Comparison of ENCODE assay signal across 8 cellular contexts in the genomic region with DNA sequence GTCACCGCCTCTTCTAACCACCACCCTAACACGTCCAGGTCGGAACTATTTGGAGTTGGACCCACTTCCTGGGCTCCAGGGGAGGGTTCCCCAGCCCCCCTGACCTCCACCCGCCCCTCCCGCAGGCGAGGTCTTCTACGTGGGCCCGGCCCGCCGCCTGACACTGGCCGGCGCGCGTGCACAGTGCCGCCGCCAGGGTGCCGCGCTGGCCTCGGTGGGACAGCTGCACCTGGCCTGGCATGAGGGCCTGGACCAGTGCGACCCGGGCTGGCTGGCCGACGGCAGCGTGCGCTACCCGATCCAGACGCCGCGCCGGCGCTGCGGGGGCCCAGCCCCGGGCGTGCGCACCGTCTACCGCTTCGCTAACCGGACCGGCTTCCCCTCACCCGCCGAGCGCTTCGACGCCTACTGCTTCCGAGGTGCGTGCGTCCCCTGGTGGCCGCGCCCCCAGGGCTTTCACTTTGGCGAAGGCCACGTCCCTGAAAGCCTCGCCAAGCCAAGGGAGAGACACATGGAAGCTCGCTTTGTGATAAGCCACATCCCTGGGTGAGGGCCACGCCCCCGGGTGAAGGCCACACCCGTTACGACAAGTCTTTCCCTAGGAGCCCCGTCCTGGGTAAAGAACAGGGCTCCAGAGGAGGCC. TPM values are rescaled to one million over a fixed set of nuclear protein-coding genes. Genes with fewer than 3 reads are reported as not detected.
DNase-seq lines count a peak whose midpoint lies in the region; ATAC-seq, FAIRE-seq and TF ChIP-seq lines count a peak whose summit lies in the region.

No MANE protein-coding gene starts in this region.

- H4K91ac ChIP-seq in H1 (replicated peaks; ENCODE audit: insufficient read length, low read length) = no peak overlapping the region

- TF ChIP-seq CTCF in 22Rv1 (IDR thresholded peaks at IDR 0.05) (peak; percentile 89), H1 (IDR thresholded peaks at IDR 0.05; ENCODE audit: control extremely low read depth in 1 of 3, insufficient read depth in 1 of 3, low read depth in 1 of 3, low read length in 3 of 3) (peak; percentile 76 to 78 (median 76))
- TF ChIP-seq CTCF in activated CD8-positive, alpha-beta T cell treated with anti-CD3 and anti-CD28 coated beads for 36 hours (IDR thresholded peaks at IDR 0.05) = peak; percentile 72

- no peak overlapping the region for H3K56ac ChIP-seq in H1 (replicated peaks; ENCODE audit: insufficient read length, low read depth, low read length)

- no peak overlapping the region for H2BK5ac ChIP-seq in H1 (ENCODE audit: low read depth, low read length)

- H3K27ac Mint-ChIP-seq in activated CD8-positive, alpha-beta T cell treated with anti-CD3 and anti-CD28 coated beads for 36 hours = no peak overlapping the region

- H3K4ac ChIP-seq in H1 (replicated peaks; ENCODE audit: insufficient read length, low read depth, low read length) = no peak overlapping the region

- H4K8ac ChIP-seq in H1 (ENCODE audit: extremely low read depth, insufficient read depth, low read length) = peak overlapping the region; percentile 76

- H3K4me1 Mint-ChIP-seq in activated CD8-positive, alpha-beta T cell treated with anti-CD3 and anti-CD28 coated beads for 36 hours (ENCODE audit: low read depth) = peaks cover 2% of the 10 kb centered on the region

- H3K36me3 Mint-ChIP-seq in activated CD8-positive, alpha-beta T cell treated with anti-CD3 and anti-CD28 coated beads for 36 hours (ENCODE audit: low read depth) = no peaks in the 10 kb centered on the region

- no peaks in the 10 kb centered on the region for H3K36me3 ChIP-seq in H1 (ENCODE audit: control insufficient read depth in 2 of 4, insufficient read depth in 4 of 4, low read length in 3 of 4)
- no peaks in the 10 kb centered on the region for H3K36me3 ChIP-seq in mucosa of rectum (ENCODE audit: control insufficient read depth in 2 of 2, insufficient read depth in 2 of 2, low read length in 2 of 2)

- WGBS in H1 (ENCODE audit: extremely low coverage in 1 of 2, insufficient coverage in 1 of 2, insufficient read length in 1 of 2, insufficient replicate concordance in 2 of 2, low coverage in 1 of 2, low lambda C conversion rate in 2 of 2, missing lambda C conversion rate in 1 of 2), 2 experiments = 4% methylated on average over 50 of the region's 59 CpGs; no CpG with 5 or more reads in 1 of the 2 experiments

- FAIRE-seq in H1 (lab: Jason Lieb, UNC) = peak; percentile 45

- H3K9me3 ChIP-seq in H1 (ENCODE audit: insufficient read depth in 2 of 2, low read depth in 1 of 2, low read length in 1 of 2) (peaks cover 4 to 5% of the 10 kb centered on the region in 2 experiments; a peak in 2 of 4 replicates), mucosa of rectum (ENCODE audit: control insufficient read depth in 2 of 2, low read length in 2 of 2) (no peaks in the 10 kb centered on the region)

- H3K4me3 ChIP-seq in H1 (ENCODE audit: extremely low read depth in 1 of 4, insufficient read depth in 2 of 4, low read depth in 3 of 4, low read length in 4 of 4) (peak overlapping the region; percentile 17 to 59 (median 33)), mucosa of rectum (ENCODE audit: low read length in 2 of 2) (peak overlapping the region; percentile 41 to 43)

- intact Hi-C loops in activated CD8-positive, alpha-beta T cell treated with anti-CD3 and anti-CD28 coated beads for 36 hours (cut with micrococcal nuclease) = loop anchor here (5.0 kb wide), 1 partner anchor 78 kb away; no protein-coding TSS in a partner anchor

- H3K27me3 Mint-ChIP-seq in activated CD8-positive, alpha-beta T cell treated with anti-CD3 and anti-CD28 coated beads for 36 hours = peaks cover 10% of the 10 kb centered on the region

- H3K4me1 ChIP-seq in H1 (replicated peaks in 1 of 4; ENCODE audit: control insufficient read depth in 3 of 4, insufficient read depth in 4 of 4, low read length in 3 of 4) (peaks cover 0 to 7% (median 3%) of the 10 kb centered on the region in 4 experiments; a peak in 4 of 7 replicates), mucosa of rectum (ENCODE audit: control insufficient read depth in 2 of 2, insufficient read depth in 2 of 2, low read length in 2 of 2) (peaks cover 0 to 4% of the 10 kb centered on the region in 2 donors)

- ATAC-seq in GM19351 (IDR thresholded peaks at IDR 0.05; ENCODE audit: unreplicated experiment) (peak; percentile 63), HG02798 (IDR thresholded peaks at IDR 0.05; ENCODE audit: poor library complexity, unreplicated experiment) (no peak)
- ATAC-seq in activated CD8-positive, alpha-beta T cell treated with anti-CD3 and anti-CD28 coated beads for 36 hours = peak; percentile 91

- H2BK12ac ChIP-seq in H1 (ENCODE audit: low read depth, low read length) = no peak overlapping the region

- H3K27ac ChIP-seq in 22Rv1 = no peak overlapping the region
- H3K27ac ChIP-seq in H1 (ENCODE audit: low read depth, low read length) = no peak overlapping the region
- H3K27ac ChIP-seq in mucosa of rectum (ENCODE audit: low read depth in 2 of 2, low read length in 2 of 2) = no peak overlapping the region

- H3K23me2 ChIP-seq in H1 (ENCODE audit: low read depth, low read length) = peaks cover 5% of the 10 kb centered on the region; the same call in 1 of the 2 replicates

- peak; percentile 14 for DNase-seq in NCI-H345 treated with DMSO at 0.1 percent for 48 hours (lab: John Stamatoyannopoulos, UW; ENCODE audit: unreplicated experiment)
- peak; percentile 85 for DNase-seq in activated CD8-positive, alpha-beta T cell treated with anti-CD3 and anti-CD28 coated beads for 36 hours
- DNase-seq in H1 (ENCODE audit: low read depth in 1 of 2, low spot score in 2 of 2) = peak; percentile 73 to 91
- peak; percentile 39 for DNase-seq in stimulated activated CD8-positive, alpha-beta memory T cell treated with anti-CD3 and anti-CD28 coated beads, Interleukin-7, amount 100 ng/mL, for 24 hours (ENCODE audit: low read depth)

- no peak overlapping the region for H3K18ac ChIP-seq in H1 (ENCODE audit: extremely low read depth, low read length)

- H4K5ac ChIP-seq in H1 (ENCODE audit: insufficient read length, low read depth, low read length) = no peak overlapping the region

- no peak overlapping the region for H2BK15ac ChIP-seq in H1 (ENCODE audit: low read length)

- H3K4me3 Mint-ChIP-seq in activated CD8-positive, alpha-beta T cell treated with anti-CD3 and anti-CD28 coated beads for 36 hours = peak overlapping the region; percentile 56

- peaks cover 2 to 17% (median 11%) of the 10 kb centered on the region in 4 experiments for H3K27me3 ChIP-seq in H1 (replicated peaks in 1 of 4; ENCODE audit: control insufficient read depth in 3 of 4, extremely low read depth in 1 of 4, insufficient read depth in 3 of 4, low read length in 3 of 4)
- peaks cover 6 to 14% of the 10 kb centered on the region in 2 donors for H3K27me3 ChIP-seq in mucosa of rectum (ENCODE audit: control insufficient read depth in 2 of 2, insufficient read depth in 2 of 2, low read length in 2 of 2)

- H2BK20ac ChIP-seq in H1 (ENCODE audit: low read length) = no peak overlapping the region

- H3K14ac ChIP-seq in H1 (ENCODE audit: insufficient read length) = no peak overlapping the region

- no peaks in the 10 kb centered on the region for H3K79me1 ChIP-seq in H1 (ENCODE audit: low read depth, low read length)

- H2AFZ ChIP-seq in H1 (ENCODE audit: low read length) = peak overlapping the region; percentile 65; the same call in 1 of the 2 replicates

- no peak overlapping the region for H2BK120ac ChIP-seq in H1 (replicated peaks; ENCODE audit: low read depth, low read length)

- H3K9me3 Mint-ChIP-seq in activated CD8-positive, alpha-beta T cell treated with anti-CD3 and anti-CD28 coated beads for 36 hours = no peaks in the 10 kb centered on the region

- no peak for TF ChIP-seq POLR2A in H1 (IDR thresholded peaks at IDR 0.05; ENCODE audit: control extremely low read depth in 1 of 2, low read depth in 2 of 2, low read length in 2 of 2)

- no peak overlapping the region for H3K23ac ChIP-seq in H1 (ENCODE audit: insufficient read length)

- peak overlapping the region; percentile 42 to 73 for H3K4me2 ChIP-seq in H1 (ENCODE audit: insufficient read depth in 1 of 2, low read depth in 2 of 2, low read length in 2 of 2)

- peak; percentile 63 to 68 for TF ChIP-seq RAD21 in H1 (IDR thresholded peaks at IDR 0.05 in 1 of 2, conservative IDR thresholded peaks at IDR 0.05 in 1 of 2; ENCODE audit: low read depth in 2 of 2, low read length in 2 of 2)

- no peaks in the 10 kb centered on the region for H3K79me2 ChIP-seq in H1 (ENCODE audit: control insufficient read depth in 1 of 2, insufficient read depth in 2 of 2, low read length in 2 of 2)

- H4K20me1 ChIP-seq in H1 (replicated peaks in 1 of 2; ENCODE audit: control insufficient read depth in 1 of 2, insufficient read depth in 2 of 2, low read length in 2 of 2) = no peaks in the 10 kb centered on the region

- POLR2A ChIA-PET in activated CD8-positive, alpha-beta T cell treated with anti-CD3 and anti-CD28 coated beads for 36 hours (lab: Charles Lee) = interaction anchor here (0.7 to 1.3 kb wide), 3 partner anchors 23 to 32 kb away, joined by 3 to 4 read pairs (median 3); no protein-coding TSS in a partner anchor
- POLR2A ChIA-PET in H1 (lab: Charles Lee; ENCODE audit: partially characterized antibody) = interaction anchor here (0.9 to 2.1 kb wide), 7 partner anchors 9 to 161 kb away, joined by 3 to 10 read pairs (median 4); a partner anchor contains a TSS

- no peak for TF ChIP-seq EP300 in H1 (IDR thresholded peaks at IDR 0.05; ENCODE audit: borderline replicate concordance in 1 of 2, low read depth in 2 of 2, low read length in 2 of 2)

- no peak overlapping the region for H2AK5ac ChIP-seq in H1 (ENCODE audit: low read depth, low read length)

- H3K9ac ChIP-seq in H1 (replicated peaks in 1 of 4; ENCODE audit: extremely low read depth in 1 of 4, low read depth in 3 of 4, low read length in 3 of 4) (no peak overlapping the region; a peak in 1 of 7 replicates), mucosa of rectum (ENCODE audit: low read depth in 1 of 2, low read length in 2 of 2) (no peak overlapping the region)

- CTCF ChIA-PET in activated CD8-positive, alpha-beta T cell treated with anti-CD3 and anti-CD28 coated beads for 36 hours (lab: Charles Lee) = interaction anchor here (0.7 to 2.7 kb wide), 13 partner anchors 10 to 82 kb away, joined by 3 to 12 read pairs (median 4); a partner anchor contains a TSS
- CTCF ChIA-PET in H1 (lab: Charles Lee; ENCODE audit: partially characterized antibody) = interaction anchor here (0.8 to 2.5 kb wide), 22 partner anchors 9 to 389 kb away, joined by 3 to 20 read pairs (median 4); a partner anchor contains a TSS

RNA-seq across cellular contexts. Expression of a gene that starts 13.2 kb away (rescaled TPM):
- not detected for total RNA-seq in activated CD8-positive, alpha-beta T cell treated with anti-CD3 and anti-CD28 coated beads for 36 hours
- total RNA-seq in H1 (2021; fragmentation: NEBNext Ultra II Directional; extraction: Animal tissue kit (Norgen Biotek cat#: 25700)) = 2.7 and 2.8 TPM in 2 replicates
- 2.7 and 3.6 TPM in 2 replicates for polyA plus RNA-seq in H1 (2011; rRNA removed)
- 3.5 TPM for polyA plus RNA-seq in H1 (2011; cell fraction: cytosol; rRNA removed)
- polyA plus RNA-seq in H1 (2011; cell fraction: nucleus; rRNA removed) = 5.5 TPM
- 3.7 to 5.9 TPM (median 5.5 TPM) in 4 replicates for polyA plus RNA-seq in H1 (2012, experiment 1 of 2)
- 4.4 TPM for polyA plus RNA-seq in H1 (2012, experiment 2 of 2)
- polyA plus RNA-seq in H1 (2013, experiment 1 of 2) = 5.1 TPM
- polyA plus RNA-seq in H1 (2013, experiment 2 of 2) = 4.1 TPM
- polyA minus RNA-seq in H1 (2011; rRNA and poly(A)+ RNA removed) = 3.3 and 4.0 TPM in 2 replicates
- 2.9 TPM for polyA minus RNA-seq in H1 (2011; cell fraction: cytosol; rRNA and poly(A)+ RNA removed)
- polyA minus RNA-seq in H1 (2011; cell fraction: nucleus; rRNA and poly(A)+ RNA removed) = 3.4 TPM

RNA-seq across cellular contexts. Expression of a gene that starts 21.8 kb away (rescaled TPM):
- total RNA-seq in activated CD8-positive, alpha-beta T cell treated with anti-CD3 and anti-CD28 coated beads for 36 hours = 10 to 100 TPM; 37.8 to 40.0 TPM
- 20.5 and 24.9 TPM in 2 replicates for total RNA-seq in H1 (2021; fragmentation: NEBNext Ultra II Directional; extraction: Animal tissue kit (Norgen Biotek cat#: 25700))
- 16.4 TPM in 2 replicates for polyA plus RNA-seq in H1 (2011; rRNA removed)
- 20.5 TPM for polyA plus RNA-seq in H1 (2011; cell fraction: cytosol; rRNA removed)
- polyA plus RNA-seq in H1 (2011; cell fraction: nucleus; rRNA removed) = 26.2 TPM
- polyA plus RNA-seq in H1 (2012, experiment 1 of 2) = 18.7 to 25.9 TPM (median 23.8 TPM) in 4 replicates
- polyA plus RNA-seq in H1 (2012, experiment 2 of 2) = 27.7 TPM
- polyA plus RNA-seq in H1 (2013, experiment 1 of 2) = 13.6 TPM
- 13.5 TPM for polyA plus RNA-seq in H1 (2013, experiment 2 of 2)
- polyA minus RNA-seq in H1 (2011; rRNA and poly(A)+ RNA removed) = 11.5 and 12.5 TPM in 2 replicates
- polyA minus RNA-seq in H1 (2011; cell fraction: cytosol; rRNA and poly(A)+ RNA removed) = 4.9 TPM
- polyA minus RNA-seq in H1 (2011; cell fraction: nucleus; rRNA and poly(A)+ RNA removed) = 7.6 TPM

RNA-seq across cellular contexts. Expression of a gene that starts 32.9 kb away (rescaled TPM):
- total RNA-seq in activated CD8-positive, alpha-beta T cell treated with anti-CD3 and anti-CD28 coated beads for 36 hours = 10 to 100 TPM; 61.4 to 68.5 TPM
- total RNA-seq in H1 (2021; fragmentation: NEBNext Ultra II Directional; extraction: Animal tissue kit (Norgen Biotek cat#: 25700)) = 72.9 and 77.7 TPM in 2 replicates
- 87.5 and 105 TPM in 2 replicates for polyA plus RNA-seq in H1 (2011; rRNA removed)
- 84.1 TPM for polyA plus RNA-seq in H1 (2011; cell fraction: cytosol; rRNA removed)
- 140 TPM for polyA plus RNA-seq in H1 (2011; cell fraction: nucleus; rRNA removed)
- polyA plus RNA-seq in H1 (2012, experiment 1 of 2) = 71.3 to 123 TPM (median 104 TPM) in 4 replicates
- 156 TPM for polyA plus RNA-seq in H1 (2012, experiment 2 of 2)
- 97.6 TPM for polyA plus RNA-seq in H1 (2013, experiment 1 of 2)
- polyA plus RNA-seq in H1 (2013, experiment 2 of 2) = 103 TPM
- polyA minus RNA-seq in H1 (2011; rRNA and poly(A)+ RNA removed) = 29.0 and 36.8 TPM in 2 replicates
- polyA minus RNA-seq in H1 (2011; cell fraction: cytosol; rRNA and poly(A)+ RNA removed) = 32.7 TPM
- polyA minus RNA-seq in H1 (2011; cell fraction: nucleus; rRNA and poly(A)+ RNA removed) = 47.1 TPM

RNA-seq across cellular contexts. Expression of a gene that starts 33.0 kb away (rescaled TPM):
- 10 to 100 TPM; 20.8 to 22.2 TPM for total RNA-seq in activated CD8-positive, alpha-beta T cell treated with anti-CD3 and anti-CD28 coated beads for 36 hours
- total RNA-seq in H1 (2021; fragmentation: NEBNext Ultra II Directional; extraction: Animal tissue kit (Norgen Biotek cat#: 25700)) = 15.9 and 20.9 TPM in 2 replicates
- 15.0 and 22.9 TPM in 2 replicates for polyA plus RNA-seq in H1 (2011; rRNA removed)
- polyA plus RNA-seq in H1 (2011; cell fraction: cytosol; rRNA removed) = 15.4 TPM
- polyA plus RNA-seq in H1 (2011; cell fraction: nucleus; rRNA removed) = 24.2 TPM
- polyA plus RNA-seq in H1 (2012, experiment 1 of 2) = 11.8 to 16.6 TPM (median 13.8 TPM) in 4 replicates
- 10.5 TPM for polyA plus RNA-seq in H1 (2012, experiment 2 of 2)
- polyA plus RNA-seq in H1 (2013, experiment 1 of 2) = 13.4 TPM
- 13.0 TPM for polyA plus RNA-seq in H1 (2013, experiment 2 of 2)
- 10.8 and 12.8 TPM in 2 replicates for polyA minus RNA-seq in H1 (2011; rRNA and poly(A)+ RNA removed)
- 4.4 TPM for polyA minus RNA-seq in H1 (2011; cell fraction: cytosol; rRNA and poly(A)+ RNA removed)
- polyA minus RNA-seq in H1 (2011; cell fraction: nucleus; rRNA and poly(A)+ RNA removed) = 12.4 TPM

RNA-seq across cellular contexts. Expression of a gene that starts 48.1 kb away (rescaled TPM):
- total RNA-seq in activated CD8-positive, alpha-beta T cell treated with anti-CD3 and anti-CD28 coated beads for 36 hours = not detected
- 5.3 and 6.5 TPM in 2 replicates for total RNA-seq in H1 (2021; fragmentation: NEBNext Ultra II Directional; extraction: Animal tissue kit (Norgen Biotek cat#: 25700))
- polyA plus RNA-seq in H1 (2011; rRNA removed) = 10.1 and 12.9 TPM in 2 replicates
- 7.7 TPM for polyA plus RNA-seq in H1 (2011; cell fraction: cytosol; rRNA removed)
- 23.1 TPM for polyA plus RNA-seq in H1 (2011; cell fraction: nucleus; rRNA removed)
- 2.8 to 9.1 TPM (median 6.3 TPM) in 4 replicates for polyA plus RNA-seq in H1 (2012, experiment 1 of 2)
- 5.6 TPM for polyA plus RNA-seq in H1 (2012, experiment 2 of 2)
- 6.5 TPM for polyA plus RNA-seq in H1 (2013, experiment 1 of 2)
- polyA plus RNA-seq in H1 (2013, experiment 2 of 2) = 5.9 TPM
- polyA minus RNA-seq in H1 (2011; rRNA and poly(A)+ RNA removed) = 3.7 TPM in 2 replicates
- polyA minus RNA-seq in H1 (2011; cell fraction: cytosol; rRNA and poly(A)+ RNA removed) = 2.5 TPM
- 3.7 TPM for polyA minus RNA-seq in H1 (2011; cell fraction: nucleus; rRNA and poly(A)+ RNA removed)

Comparison
In these comparisons a context has a peak if more than half of its experiments do, and no peak if none do; other contexts are left out.
1. DNase-seq: peak in every context shown above with its lines; median percentile 85 in activated CD8-positive, alpha-beta T cell treated with anti-CD3 and anti-CD28 coated beads for 36 hours; 82 in H1; 39 in stimulated activated CD8-positive, alpha-beta memory T cell treated with anti-CD3 and anti-CD28 coated beads, Interleukin-7, amount 100 ng/mL, for 24 hours; 14 in NCI-H345 treated with DMSO at 0.1 percent for 48 hours.